In the genomic region with DNA sequence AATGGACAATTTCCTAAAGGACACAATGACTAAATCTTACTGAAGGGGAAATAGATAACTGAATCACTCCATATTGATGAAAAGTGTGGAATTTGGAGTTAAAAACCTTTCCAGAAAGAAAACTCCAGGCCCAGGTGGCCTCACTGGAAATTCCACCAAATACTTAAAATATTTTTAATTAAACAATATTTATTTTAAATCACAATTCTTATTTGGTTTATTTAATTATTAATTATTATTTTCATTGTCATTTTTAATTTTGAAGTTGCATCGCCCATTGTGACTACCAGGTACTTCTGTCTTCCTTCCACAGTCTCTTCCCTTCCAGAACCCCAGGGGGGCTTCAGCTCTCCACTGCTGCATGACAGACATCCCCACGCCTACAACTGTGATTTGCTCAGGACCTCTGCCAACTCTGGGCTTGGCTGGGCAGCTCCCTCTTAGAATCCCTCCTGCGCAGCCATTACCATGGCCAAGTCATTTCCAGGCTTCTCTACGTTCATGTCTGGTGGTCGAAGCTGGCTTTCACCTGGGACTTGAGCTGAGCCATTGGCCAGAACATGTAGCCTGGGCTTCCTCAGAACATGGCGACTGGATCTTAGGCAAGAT, we compare ENCODE assay signal across 19 cellular contexts. TPM values are rescaled to one million over a fixed set of nuclear protein-coding genes. Genes with fewer than 3 reads are reported as not detected.
"Had no signal": no experiment of that assay in that cellular context is flagged by ENCODE, and none has a peak within 500 bp of the region (broad histone marks: within the 10 kb centered on the region; RNA-seq: fewer than 3 reads in every experiment).

No MANE protein-coding gene starts in this region.

- H2AFZ ChIP-seq: hepatocyte, parathyroid adenoma had no signal

- H3K9me3 ChIP-seq: colonic mucosa, prostate gland, right lobe of liver, suprapubic skin, thyroid gland had no signal

- H3K4me3 Mint-ChIP-seq: mesothelial cell of epicardium; natural killer cell treated with Interleukin-12 subunit alpha and Interleukin-12 subunit beta and Interleukin-15 and Interleukin-18, amount 100 ng/mL, for 72 hours; stimulated activated effector memory CD8-positive, alpha-beta T cell treated with anti-CD3 and anti-CD28 coated beads, Interleukin-12 subunit alpha, Interleukin-12 subunit beta, amount 100 ng/mL, for 72 hours; type B pancreatic cell had no signal

- ATAC-seq: natural killer cell treated with Interleukin-12 subunit alpha and Interleukin-12 subunit beta and Interleukin-15 and Interleukin-18, amount 100 ng/mL, for 72 hours; right lobe of liver; stimulated activated effector memory CD8-positive, alpha-beta T cell treated with anti-CD3 and anti-CD28 coated beads, Interleukin-12 subunit alpha, Interleukin-12 subunit beta, amount 100 ng/mL, for 72 hours; stimulated activated naive CD8-positive, alpha-beta T cell treated with anti-CD3 and anti-CD28 coated beads, Interleukin-15, Interleukin-2, amounts not matched to agents 100 U/mL and 50 U/mL, for 24 hours had no signal

- H3K79me2 ChIP-seq: hepatocyte, parathyroid adenoma had no signal

- DNase-seq: colonic mucosa; dermis blood vessel endothelial cell; foreskin melanocyte; kidney glomerular epithelial cell; occipital lobe; right lobe of liver; stimulated activated CD4-positive, alpha-beta T cell treated with anti-CD3 and anti-CD28 coated beads, Interleukin-4, amount 100 ng/mL, for 1 hour; stimulated activated CD8-positive, alpha-beta memory T cell treated with anti-CD3 and anti-CD28 coated beads, Interleukin-4, amount 100 ng/mL, for 48 hours; stimulated activated naive CD8-positive, alpha-beta T cell treated with anti-CD3 and anti-CD28 coated beads, Interleukin-15, Interleukin-2, amounts not matched to agents 100 U/mL and 50 U/mL, for 24 hours; thyroid gland had no signal

- H3K4me3 ChIP-seq: colonic mucosa, hepatocyte, prostate gland, right lobe of liver, suprapubic skin, thyroid gland had no signal

- H3K4me1 ChIP-seq: colonic mucosa, parathyroid adenoma, thyroid gland had no signal

- H3K27ac Mint-ChIP-seq: mesothelial cell of epicardium; natural killer cell treated with Interleukin-12 subunit alpha and Interleukin-12 subunit beta and Interleukin-15 and Interleukin-18, amount 100 ng/mL, for 72 hours; stimulated activated effector memory CD8-positive, alpha-beta T cell treated with anti-CD3 and anti-CD28 coated beads, Interleukin-12 subunit alpha, Interleukin-12 subunit beta, amount 100 ng/mL, for 72 hours; type B pancreatic cell had no signal

- H3K27me3 ChIP-seq: colonic mucosa, hepatocyte, right lobe of liver, suprapubic skin, thyroid gland had no signal

- H3K36me3 ChIP-seq: colonic mucosa, prostate gland, right lobe of liver, suprapubic skin, thyroid gland had no signal

- H3K4me1 Mint-ChIP-seq: stimulated activated effector memory CD8-positive, alpha-beta T cell treated with anti-CD3 and anti-CD28 coated beads, Interleukin-12 subunit alpha, Interleukin-12 subunit beta, amount 100 ng/mL, for 72 hours had no signal

- H3K4me2 ChIP-seq: hepatocyte had no signal

- H3K36me3 Mint-ChIP-seq: mesothelial cell of epicardium; stimulated activated effector memory CD8-positive, alpha-beta T cell treated with anti-CD3 and anti-CD28 coated beads, Interleukin-12 subunit alpha, Interleukin-12 subunit beta, amount 100 ng/mL, for 72 hours; type B pancreatic cell had no signal

- H3K27ac ChIP-seq: colonic mucosa, hepatocyte, parathyroid adenoma, prostate gland, right lobe of liver, suprapubic skin, thyroid gland had no signal

- H3K9me3 Mint-ChIP-seq: stimulated activated effector memory CD8-positive, alpha-beta T cell treated with anti-CD3 and anti-CD28 coated beads, Interleukin-12 subunit alpha, Interleukin-12 subunit beta, amount 100 ng/mL, for 72 hours; type B pancreatic cell had no signal

RNA-seq across cellular contexts. Expression of gene GADD45G, which starts 16.4 kb away (rescaled TPM):
- total RNA-seq: dermis blood vessel endothelial cell, epithelial cell of proximal tubule had no signal
